ENCODE assay signal across 11 cellular contexts in the genomic region with DNA sequence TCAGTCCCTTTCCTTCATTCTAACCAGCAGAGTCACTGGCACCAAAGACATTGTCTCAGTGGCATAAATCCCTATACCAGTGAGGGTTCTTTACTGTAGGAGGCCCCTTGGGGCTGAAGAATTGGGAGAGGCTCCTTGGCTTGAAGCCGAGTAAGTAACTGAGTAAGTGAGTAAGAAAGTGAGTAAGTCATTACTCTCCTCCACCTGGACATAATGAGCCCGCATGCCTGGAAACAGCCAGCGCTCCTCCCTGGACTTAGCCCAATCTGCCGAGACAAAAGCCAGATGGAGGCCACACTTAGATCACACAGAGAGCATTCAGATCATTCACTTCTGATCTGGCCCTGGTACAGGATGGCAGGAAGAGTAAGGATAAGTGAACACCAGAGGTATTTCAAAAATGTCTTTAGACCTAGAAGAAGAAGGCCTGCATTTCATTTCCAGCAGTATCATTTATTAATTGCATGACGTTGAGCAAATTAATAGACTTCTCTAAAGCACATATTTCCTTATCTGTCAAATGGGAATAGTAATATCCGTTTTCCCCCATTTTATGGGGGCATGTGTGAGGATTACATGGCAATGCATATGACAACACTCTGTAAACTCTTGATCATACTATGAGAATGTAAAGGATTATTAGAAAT. TPM values are rescaled to one million over a fixed set of nuclear protein-coding genes. Genes with fewer than 3 reads are reported as not detected.
DNase-seq lines count a peak whose midpoint lies in the region; ATAC-seq, FAIRE-seq and TF ChIP-seq lines count a peak whose summit lies in the region.
"Had no signal": no experiment of that assay in that cellular context is flagged by ENCODE, and none has a peak within 500 bp of the region (broad histone marks: within the 10 kb centered on the region; RNA-seq: fewer than 3 reads in every experiment).

No MANE protein-coding gene starts in this region.

- H3K27me3 ChIP-seq in SK-N-SH (ENCODE audit: insufficient read depth) (no peaks in the 10 kb centered on the region), skeletal muscle satellite cell (ENCODE audit: control insufficient read depth, insufficient read depth, low read length) (no peaks in the 10 kb centered on the region)

- peaks cover 19% of the 10 kb centered on the region for H3F3A ChIP-seq in SK-N-SH (replicated peaks; ENCODE audit: insufficient read depth)

- ATAC-seq in GM19467 (IDR thresholded peaks at IDR 0.05; ENCODE audit: unreplicated experiment) = no peak
- ATAC-seq: natural killer cell treated with Interleukin-12 subunit alpha and Interleukin-12 subunit beta and Interleukin-15 and Interleukin-18, amount 100 ng/mL, for 72 hours had no signal

- TF ChIP-seq CTCF in SK-N-SH (IDR thresholded peaks at IDR 0.05) (no peak), fibroblast of villous mesenchyme (IDR thresholded peaks at IDR 0.05; ENCODE audit: insufficient read depth, low read depth, low read length) (no peak)

- peak overlapping the region; percentile 82 to 93; a peak in 3 of 4 replicates for H3K27ac ChIP-seq in SK-N-SH (ENCODE audit: low read depth in 2 of 2, low read length in 1 of 2)

- CTCF ChIA-PET in SK-N-SH (lab: Yijun Ruan, JAX) = no interaction called here

- H3K9ac ChIP-seq in SK-N-SH (peak overlapping the region; percentile 58), skeletal muscle satellite cell (ENCODE audit: low read depth, low read length) (peak overlapping the region; percentile 22)

- POLR2A ChIA-PET in SK-N-SH (lab: Yijun Ruan, JAX) = no interaction called here

- no peak overlapping the region for H2AFZ ChIP-seq in SK-N-SH (ENCODE audit: low read depth)

- WGBS in SK-N-SH (ENCODE audit: low lambda C conversion rate) = 9% methylated on average over 6 of the region's 6 CpGs

- TF ChIP-seq EP300 in SK-N-SH (IDR thresholded peaks at IDR 0.05; ENCODE audit: borderline replicate concordance in 1 of 2, low read depth in 1 of 2, low read length in 1 of 2) = peak; percentile 79 to 99

- TF ChIP-seq RAD21 in SK-N-SH (IDR thresholded peaks at IDR 0.05; ENCODE audit: low read length) = no peak

- peak; percentile 96 for FAIRE-seq in H54 (lab: Jason Lieb, UNC)

- H3K9me2 ChIP-seq in SK-N-SH = no peaks in the 10 kb centered on the region

- H3K4me1 ChIP-seq in SK-N-SH (ENCODE audit: control insufficient read depth in 1 of 2, insufficient read depth in 2 of 2, low read depth in 1 of 2, low read length in 1 of 2) = peaks cover 11 to 16% of the 10 kb centered on the region in 2 experiments; a peak in 3 of 4 replicates
- peaks cover 33% of the 10 kb centered on the region for H3K4me1 ChIP-seq in skeletal muscle satellite cell (ENCODE audit: control insufficient read depth, insufficient read depth, low read length)

- H3K4me3 ChIP-seq in SK-N-SH (ENCODE audit: low read depth in 2 of 2, low read length in 1 of 2) = 0 out of 4 replicates have a peak overlapping the region, but pooled peaks of 1 of the 2 experiments have one; percentile 26
- H3K4me3 ChIP-seq in fibroblast of villous mesenchyme (ENCODE audit: low read depth, low read length) = no peak overlapping the region
- peak overlapping the region; percentile 12 for H3K4me3 ChIP-seq in skeletal muscle satellite cell (ENCODE audit: low read length)

- no peaks in the 10 kb centered on the region for H3K9me3 ChIP-seq in SK-N-SH
- no peaks in the 10 kb centered on the region for H3K9me3 ChIP-seq in skeletal muscle satellite cell (replicated peaks; ENCODE audit: low read length)

- no peaks in the 10 kb centered on the region for H4K20me1 ChIP-seq in SK-N-SH (ENCODE audit: insufficient read depth)

- peak overlapping the region; percentile 70 for H3K4me2 ChIP-seq in SK-N-SH
- peak overlapping the region; percentile 74 for H3K4me2 ChIP-seq in skeletal muscle satellite cell (ENCODE audit: low read length)

- DNase-seq in H54 (ENCODE audit: insufficient read length, low spot score) (no peak), SK-N-SH (no peak), fibroblast of villous mesenchyme (ENCODE audit: low read depth) (peak; percentile 47), MV-4-11 (lab: John Stamatoyannopoulos, UW) (no peak), DMS114 treated with DMSO at 0.1 percent for 48 hours (lab: John Stamatoyannopoulos, UW; ENCODE audit: unreplicated experiment) (no peak)
- no peak for DNase-seq in activated naive CD4-positive, alpha-beta T cell treated with Interleukin-2 at 50 U/mL for 16 hours
- DNase-seq: DMS79 treated with DMSO at 0.1 percent for 48 hours, NCI-H1436 had no signal

- H3K79me2 ChIP-seq in SK-N-SH (ENCODE audit: insufficient read depth) = no peaks in the 10 kb centered on the region

- TF ChIP-seq POLR2A in H54 (IDR thresholded peaks at IDR 0.05; ENCODE audit: low read depth, low read length) = no peak

- no peaks in the 10 kb centered on the region for H3K36me3 ChIP-seq in SK-N-SH (replicated peaks in 1 of 2; ENCODE audit: control insufficient read depth in 1 of 2, insufficient read depth in 2 of 2, low read length in 1 of 2)
- H3K36me3 ChIP-seq in skeletal muscle satellite cell (ENCODE audit: insufficient read depth, low read length) = no peaks in the 10 kb centered on the region

TF ChIP-seq in SK-N-SH, 30 proteins besides CTCF, POLR2A, EP300 and RAD21 (continues in another document):
- TF ChIP-seq, protein P1, sequence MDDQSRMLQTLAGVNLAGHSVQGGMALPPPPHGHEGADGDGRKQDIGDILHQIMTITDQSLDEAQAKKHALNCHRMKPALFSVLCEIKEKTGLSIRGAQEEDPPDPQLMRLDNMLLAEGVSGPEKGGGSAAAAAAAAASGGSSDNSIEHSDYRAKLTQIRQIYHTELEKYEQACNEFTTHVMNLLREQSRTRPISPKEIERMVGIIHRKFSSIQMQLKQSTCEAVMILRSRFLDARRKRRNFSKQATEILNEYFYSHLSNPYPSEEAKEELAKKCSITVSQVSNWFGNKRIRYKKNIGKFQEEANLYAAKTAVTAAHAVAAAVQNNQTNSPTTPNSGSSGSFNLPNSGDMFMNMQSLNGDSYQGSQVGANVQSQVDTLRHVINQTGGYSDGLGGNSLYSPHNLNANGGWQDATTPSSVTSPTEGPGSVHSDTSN (IDR thresholded peaks at IDR 0.05) = peak; percentile 97
- no peak for TF ChIP-seq TAF1 (IDR thresholded peaks at IDR 0.05; ENCODE audit: borderline replicate concordance, low read depth, low read length)
- TF ChIP-seq, protein P2, sequence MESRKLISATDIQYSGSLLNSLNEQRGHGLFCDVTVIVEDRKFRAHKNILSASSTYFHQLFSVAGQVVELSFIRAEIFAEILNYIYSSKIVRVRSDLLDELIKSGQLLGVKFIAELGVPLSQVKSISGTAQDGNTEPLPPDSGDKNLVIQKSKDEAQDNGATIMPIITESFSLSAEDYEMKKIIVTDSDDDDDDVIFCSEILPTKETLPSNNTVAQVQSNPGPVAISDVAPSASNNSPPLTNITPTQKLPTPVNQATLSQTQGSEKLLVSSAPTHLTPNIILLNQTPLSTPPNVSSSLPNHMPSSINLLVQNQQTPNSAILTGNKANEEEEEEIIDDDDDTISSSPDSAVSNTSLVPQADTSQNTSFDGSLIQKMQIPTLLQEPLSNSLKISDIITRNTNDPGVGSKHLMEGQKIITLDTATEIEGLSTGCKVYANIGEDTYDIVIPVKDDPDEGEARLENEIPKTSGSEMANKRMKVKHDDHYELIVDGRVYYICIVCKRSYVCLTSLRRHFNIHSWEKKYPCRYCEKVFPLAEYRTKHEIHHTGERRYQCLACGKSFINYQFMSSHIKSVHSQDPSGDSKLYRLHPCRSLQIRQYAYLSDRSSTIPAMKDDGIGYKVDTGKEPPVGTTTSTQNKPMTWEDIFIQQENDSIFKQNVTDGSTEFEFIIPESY (IDR thresholded peaks at IDR 0.05; ENCODE audit: borderline replicate concordance, low read depth) = peak; percentile 85; the same call in 1 of the 2 replicates
- TF ChIP-seq, protein P3, sequence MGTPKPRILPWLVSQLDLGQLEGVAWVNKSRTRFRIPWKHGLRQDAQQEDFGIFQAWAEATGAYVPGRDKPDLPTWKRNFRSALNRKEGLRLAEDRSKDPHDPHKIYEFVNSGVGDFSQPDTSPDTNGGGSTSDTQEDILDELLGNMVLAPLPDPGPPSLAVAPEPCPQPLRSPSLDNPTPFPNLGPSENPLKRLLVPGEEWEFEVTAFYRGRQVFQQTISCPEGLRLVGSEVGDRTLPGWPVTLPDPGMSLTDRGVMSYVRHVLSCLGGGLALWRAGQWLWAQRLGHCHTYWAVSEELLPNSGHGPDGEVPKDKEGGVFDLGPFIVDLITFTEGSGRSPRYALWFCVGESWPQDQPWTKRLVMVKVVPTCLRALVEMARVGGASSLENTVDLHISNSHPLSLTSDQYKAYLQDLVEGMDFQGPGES (IDR thresholded peaks at IDR 0.05; ENCODE audit: low read depth, low read length) = no peak
- no peak for TF ChIP-seq NRF1 (IDR thresholded peaks at IDR 0.05; ENCODE audit: low read depth, low read length)
- TF ChIP-seq TEAD4 (IDR thresholded peaks at IDR 0.05; ENCODE audit: borderline replicate concordance, insufficient read depth) = peak; percentile 98
- TF ChIP-seq, protein P4, sequence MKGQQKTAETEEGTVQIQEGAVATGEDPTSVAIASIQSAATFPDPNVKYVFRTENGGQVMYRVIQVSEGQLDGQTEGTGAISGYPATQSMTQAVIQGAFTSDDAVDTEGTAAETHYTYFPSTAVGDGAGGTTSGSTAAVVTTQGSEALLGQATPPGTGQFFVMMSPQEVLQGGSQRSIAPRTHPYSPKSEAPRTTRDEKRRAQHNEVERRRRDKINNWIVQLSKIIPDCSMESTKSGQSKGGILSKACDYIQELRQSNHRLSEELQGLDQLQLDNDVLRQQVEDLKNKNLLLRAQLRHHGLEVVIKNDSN (IDR thresholded peaks at IDR 0.05; ENCODE audit: borderline replicate concordance, low read depth) = no peak
- 0 out of 2 replicates have a peak, but pooled peaks have one; percentile 28 for TF ChIP-seq GABPA (IDR thresholded peaks at IDR 0.05; ENCODE audit: low read depth)
- TF ChIP-seq NFIC (IDR thresholded peaks at IDR 0.05; ENCODE audit: borderline replicate concordance) = peak; percentile 99
- TF ChIP-seq FOXJ3 (CRISPR knock-in tag; IDR thresholded peaks at IDR 0.05) = no peak
- no peak for TF ChIP-seq MXI1 (IDR thresholded peaks at IDR 0.05; ENCODE audit: low read depth, low read length)
- peak; percentile 91; the same call in 1 of the 2 replicates for TF ChIP-seq RXRA (IDR thresholded peaks at IDR 0.05; ENCODE audit: borderline replicate concordance, low read depth)
- TF ChIP-seq FOSL2 (IDR thresholded peaks at IDR 0.05; ENCODE audit: borderline replicate concordance, low read depth) = peak; percentile 96

RNA-seq across cellular contexts. Expression of a gene that starts 8.2 kb away (rescaled TPM):
- polyA plus RNA-seq in SK-N-SH (2012; rRNA removed) = 50.9 and 83.1 TPM in 2 replicates
- polyA plus RNA-seq in SK-N-SH (2012; cell fraction: cytosol; rRNA removed) = 35.5 and 39.3 TPM in 2 replicates
- 293 and 319 TPM in 2 replicates for polyA plus RNA-seq in SK-N-SH (2012; cell fraction: nucleus; rRNA removed)
- 24.2 and 39.7 TPM in 2 replicates for total RNA-seq in fibroblast of villous mesenchyme
- total RNA-seq in skeletal muscle satellite cell (2012; rRNA removed) = 22.3 and 25.1 TPM in 2 replicates

RNA-seq across cellular contexts. Expression of a gene that starts 45.2 kb away (rescaled TPM):
- 13.0 and 17.5 TPM in 2 replicates for polyA plus RNA-seq in SK-N-SH (2012; rRNA removed)
- 7.8 and 12.2 TPM in 2 replicates for polyA plus RNA-seq in SK-N-SH (2012; cell fraction: cytosol; rRNA removed)
- 15.3 and 16.2 TPM in 2 replicates for polyA plus RNA-seq in SK-N-SH (2012; cell fraction: nucleus; rRNA removed)
- total RNA-seq in fibroblast of villous mesenchyme = 19.6 and 21.6 TPM in 2 replicates
- 23.6 and 24.6 TPM in 2 replicates for total RNA-seq in skeletal muscle satellite cell (2012; rRNA removed)
